13 cellular contexts compared by ENCODE assay signal in genomic region chrX:104482757-104483156, GRCh38.
A peak's percentile ranks its signal among the peaks of the same experiment; 100 is the strongest.
DNase-seq lines count a peak whose midpoint lies in the region; ATAC-seq, FAIRE-seq and TF ChIP-seq lines count a peak whose summit lies in the region.
"Had no signal": no experiment of that assay in that cellular context is flagged by ENCODE, and none has a peak within 500 bp of the region (broad histone marks: within the 10 kb centered on the region; RNA-seq: fewer than 3 reads in every experiment).

No MANE protein-coding gene starts in this region.

- 0% methylated on average over 2 of the region's 2 CpGs for WGBS in K562 (ENCODE audit: insufficient coverage, low coverage, missing lambda C conversion rate)

- no peak overlapping the region for H3K4me3 ChIP-seq in KMS-11 (IDR thresholded peaks at IDR 0.05; ENCODE audit: insufficient read depth, low read depth, low read length)
- no peak overlapping the region for H3K4me3 ChIP-seq in K562
- H3K4me3 ChIP-seq: adrenal gland, right atrium auricular region had no signal

- H3K79me2 ChIP-seq in KMS-11 (ENCODE audit: insufficient read depth, low read depth) (no peaks in the 10 kb centered on the region), K562 (ENCODE audit: control insufficient read depth, insufficient read depth, low read length) (no peaks in the 10 kb centered on the region)

- DNase-seq in ELR (ENCODE audit: low read depth) (peak; percentile 1), K562 (ENCODE audit: extremely low read depth in 1 of 4, low spot score in 3 of 4) (peak in 2 of 4 experiments; percentile 5 to 8), left lobe of liver (ENCODE audit: low spot score) (no peak), germinal center (ENCODE audit: low spot score) (no peak), NCI-H774 (lab: John Stamatoyannopoulos, UW) (no peak), midbrain (lab: John Stamatoyannopoulos, UW) (no peak), NCI-H345 (lab: John Stamatoyannopoulos, UW) (no peak)
- DNase-seq: adrenal gland; effector memory CD8-positive, alpha-beta T cell; Right ventricle myocardium superior had no signal

- H4K20me1 ChIP-seq in KMS-11 (ENCODE audit: insufficient read depth) (no peaks in the 10 kb centered on the region), K562 (replicated peaks; ENCODE audit: control insufficient read depth, insufficient read depth, low read length) (no peaks in the 10 kb centered on the region)

- H3K27me3 ChIP-seq in KMS-11 (ENCODE audit: insufficient read depth, low read depth): no peaks in the 10 kb centered on the region
- H3K27me3 ChIP-seq in K562 (ENCODE audit: control insufficient read depth in 2 of 2, insufficient read depth in 2 of 2, low read length in 2 of 2): no peaks in the 10 kb centered on the region
- H3K27me3 ChIP-seq: right atrium auricular region had no signal

- H3K27ac ChIP-seq in KMS-11 (no peak overlapping the region), K562 (ENCODE audit: extremely low read depth, low read depth, low read length) (no peak overlapping the region)
- H3K27ac ChIP-seq: adrenal gland, right atrium auricular region had no signal

- CTCF ChIA-PET in K562 (lab: Yijun Ruan, JAX; ENCODE audit: low intra/inter-chr PET ratio): no interaction called here

- no peak for FAIRE-seq in K562 (lab: Jason Lieb, UNC)
- FAIRE-seq: H54 had no signal

- TF ChIP-seq CTCF in KMS-11 (conservative IDR thresholded peaks at IDR 0.05; ENCODE audit: low read depth, low read length) (0 out of 2 replicates have a peak, but pooled peaks have one; percentile 15), K562 (IDR thresholded peaks at IDR 0.05 in 2 of 3, conservative IDR thresholded peaks at IDR 0.05 in 1 of 3; ENCODE audit: insufficient read depth in 2 of 3, low read depth in 1 of 3, low read length in 3 of 3) (peak in 1 of 3 experiments; percentile 25; a peak in 1 of 6 replicates)

- no peaks in the 10 kb centered on the region for H3K9me3 ChIP-seq in K562 (replicated peaks; ENCODE audit: control insufficient read depth, insufficient read depth, low read depth, low read length)
- H3K9me3 ChIP-seq: adrenal gland, right atrium auricular region had no signal

- intact Hi-C loops in K562 (cut with micrococcal nuclease): loop anchor here (5.0 kb wide), 1 partner anchor 440 kb away; no protein-coding TSS in a partner anchor

- POLR2A ChIA-PET in K562 (lab: Yijun Ruan, JAX): no interaction called here

- no peak for TF ChIP-seq EP300 in K562 (IDR thresholded peaks at IDR 0.05; ENCODE audit: low read length)

- TF ChIP-seq POLR2A in K562 (conservative IDR thresholded peaks at IDR 0.05): no peak

- in situ Hi-C loops in K562 (cut with MboI): no loop called here

- H3K4me1 ChIP-seq in KMS-11 (ENCODE audit: low read depth, poor library complexity, severe bottlenecking): no peaks in the 10 kb centered on the region
- H3K4me1 ChIP-seq in K562 (replicated peaks in 1 of 2; ENCODE audit: control insufficient read depth in 2 of 2, insufficient read depth in 2 of 2, low read length in 2 of 2): no peaks in the 10 kb centered on the region
- H3K4me1 ChIP-seq: adrenal gland, right atrium auricular region had no signal

- H3K36me3 ChIP-seq in KMS-11 (ENCODE audit: insufficient read depth): no peaks in the 10 kb centered on the region
- no peaks in the 10 kb centered on the region for H3K36me3 ChIP-seq in K562 (ENCODE audit: control insufficient read depth, insufficient read depth, low read length)
- H3K36me3 ChIP-seq: adrenal gland, right atrium auricular region had no signal

- H3K9me1 ChIP-seq in K562 (ENCODE audit: control insufficient read depth, insufficient read depth, low read length): no peaks in the 10 kb centered on the region

- ATAC-seq in K562 (no peak), left lobe of liver (peak; percentile 29)
- ATAC-seq: effector memory CD8-positive, alpha-beta T cell had no signal

- TF ChIP-seq RAD21 in K562 (CRISPR knock-in tag; conservative IDR thresholded peaks at IDR 0.05 in 1 of 2, IDR thresholded peaks at IDR 0.05 in 1 of 2): no peak

- H2AFZ ChIP-seq in KMS-11 (ENCODE audit: low read depth) (no peak overlapping the region), K562 (ENCODE audit: low read depth, low read length) (no peak overlapping the region)

- BruUV-seq in K562 (replicated peaks; lab: Mats Ljungman, UMichigan): no TSS peak

- no peak overlapping the region for H3K9ac ChIP-seq in KMS-11
- H3K9ac ChIP-seq in K562 (ENCODE audit: insufficient read depth in 1 of 2, low read depth in 2 of 2, low read length in 2 of 2): no peak overlapping the region

- H3K4me2 ChIP-seq in KMS-11: no peak overlapping the region
- no peak overlapping the region for H3K4me2 ChIP-seq in K562 (ENCODE audit: insufficient read depth, low read length)

TF ChIP-seq in K562, 482 proteins besides CTCF, POLR2A, EP300 and RAD21:
- TF ChIP-seq EGR1 (conservative IDR thresholded peaks at IDR 0.05) (peak; percentile 33; the same call in 1 of the 2 replicates), ARNT (IDR thresholded peaks at IDR 0.05) (no peak)
